1 cellular context compared by ENCODE assay signal in genomic region chr3:45387636-45388348, GRCh38.
TF ChIP-seq lines count a peak whose summit lies in the region.

No MANE protein-coding gene starts in this region.

TF ChIP-seq in K562, 482 proteins besides CTCF, POLR2A, EP300 and RAD21 (continued from another document and continues in another):
- TF ChIP-seq ZNF740 (CRISPR knock-in tag; IDR thresholded peaks at IDR 0.05) (0 out of 2 replicates have a peak, but pooled peaks have one; percentile 11), ZNF740 (tag; IDR thresholded peaks at IDR 0.05) (no peak), HIVEP1 (CRISPR knock-in tag; IDR thresholded peaks at IDR 0.05) (no peak), MBD2 (IDR thresholded peaks at IDR 0.05; ENCODE audit: borderline replicate concordance, low read depth) (no peak), ZNF586 (CRISPR knock-in tag; conservative IDR thresholded peaks at IDR 0.05) (no peak), ZNF75A (CRISPR knock-in tag; IDR thresholded peaks at IDR 0.05) (no peak), CREM (IDR thresholded peaks at IDR 0.05; ENCODE audit: low read depth) (no peak), ZNF764 (CRISPR knock-in tag; IDR thresholded peaks at IDR 0.05; ENCODE audit: low read depth) (no peak), ZNF592 (IDR thresholded peaks at IDR 0.05) (0 out of 2 replicates have a peak, but pooled peaks have one; percentile 38), ZNF143 (CRISPR knock-in tag; IDR thresholded peaks at IDR 0.05) (no peak), RHOXF2B (CRISPR knock-in tag; conservative IDR thresholded peaks at IDR 0.05) (0 out of 2 replicates have a peak, but pooled peaks have one; percentile 54), SIX5 (IDR thresholded peaks at IDR 0.05; ENCODE audit: borderline replicate concordance in 1 of 2, insufficient read depth in 1 of 2, low read depth in 1 of 2, low read length in 2 of 2) (no peak), PATZ1 (CRISPR knock-in tag; IDR thresholded peaks at IDR 0.05; ENCODE audit: borderline replicate concordance) (no peak), NELFE (IDR thresholded peaks at IDR 0.05; ENCODE audit: insufficient read depth, insufficient read length) (no peak), ZNF444 (CRISPR knock-in tag; IDR thresholded peaks at IDR 0.05) (no peak), IRF9 (tag; IDR thresholded peaks at IDR 0.05) (peak; percentile 91), LCOR (CRISPR knock-in tag; IDR thresholded peaks at IDR 0.05) (no peak), ZNF668 (CRISPR knock-in tag; IDR thresholded peaks at IDR 0.05) (no peak), RNF2 (IDR thresholded peaks at IDR 0.05) (no peak), USF1 (CRISPR knock-in tag; IDR thresholded peaks at IDR 0.05) (no peak), ETV5 (CRISPR knock-in tag; IDR thresholded peaks at IDR 0.05; ENCODE audit: low read depth) (no peak), FOXA1 (IDR thresholded peaks at IDR 0.05; ENCODE audit: borderline replicate concordance) (no peak), PPARD (CRISPR knock-in tag; IDR thresholded peaks at IDR 0.05) (no peak), NBN (IDR thresholded peaks at IDR 0.05; ENCODE audit: low read depth) (no peak), SAFB2 (IDR thresholded peaks at IDR 0.05; ENCODE audit: borderline replicate concordance, low read depth, low read length, severe bottlenecking) (no peak), ZNF121 (CRISPR knock-in tag; conservative IDR thresholded peaks at IDR 0.05) (no peak), TEAD1 (CRISPR knock-in tag; IDR thresholded peaks at IDR 0.05) (no peak), PML (IDR thresholded peaks at IDR 0.05; ENCODE audit: low read length) (no peak), ELF1 (tag; IDR thresholded peaks at IDR 0.05) (no peak), E2F4 (CRISPR knock-in tag; IDR thresholded peaks at IDR 0.05; ENCODE audit: low read depth) (no peak), SMARCA4 (IDR thresholded peaks at IDR 0.05) (no peak), SPI1 (IDR thresholded peaks at IDR 0.05; ENCODE audit: borderline replicate concordance, low read depth, low read length) (no peak), HOMEZ (CRISPR knock-in tag; IDR thresholded peaks at IDR 0.05) (no peak), ZNF518B (CRISPR knock-in tag; IDR thresholded peaks at IDR 0.05) (no peak), KLF1 (tag; IDR thresholded peaks at IDR 0.05) (no peak), XRCC4 (IDR thresholded peaks at IDR 0.05; ENCODE audit: extremely low read depth, insufficient read depth, insufficient read length) (no peak), SMARCA5 (IDR thresholded peaks at IDR 0.05) (no peak), TSC22D4 (tag; IDR thresholded peaks at IDR 0.05) (no peak), MAFF (IDR thresholded peaks at IDR 0.05; ENCODE audit: low read length) (peak; percentile 44; the same call in 1 of the 2 replicates), ZNF133 (CRISPR knock-in tag; IDR thresholded peaks at IDR 0.05) (no peak), JUN (IDR thresholded peaks at IDR 0.05; ENCODE audit: borderline replicate concordance, low read depth, low read length) (0 out of 2 replicates have a peak, but pooled peaks have one; percentile 19), JUN (CRISPR knock-in tag; IDR thresholded peaks at IDR 0.05; ENCODE audit: borderline replicate concordance) (no peak), HCFC1 (IDR thresholded peaks at IDR 0.05; ENCODE audit: low read depth, low read length) (no peak), EWSR1 (IDR thresholded peaks at IDR 0.05; ENCODE audit: borderline replicate concordance, low read depth, partially characterized antibody) (no peak), HDAC3 (IDR thresholded peaks at IDR 0.05; ENCODE audit: borderline replicate concordance, partially characterized antibody) (no peak), MAZ (CRISPR knock-in tag; conservative IDR thresholded peaks at IDR 0.05 in 1 of 2, IDR thresholded peaks at IDR 0.05 in 1 of 2) (no peak), ID3 (CRISPR knock-in tag; IDR thresholded peaks at IDR 0.05) (no peak), ID3 (tag; IDR thresholded peaks at IDR 0.05) (no peak), FOXA3 (CRISPR knock-in tag; conservative IDR thresholded peaks at IDR 0.05 in 1 of 2, IDR thresholded peaks at IDR 0.05 in 1 of 2) (no peak), FOXK2 (conservative IDR thresholded peaks at IDR 0.05 in 1 of 2, IDR thresholded peaks at IDR 0.05 in 1 of 2; ENCODE audit: low read depth in 2 of 2) (no peak), CEBPB (tag; IDR thresholded peaks at IDR 0.05) (peak; percentile 100), ZNF140 (CRISPR knock-in tag; IDR thresholded peaks at IDR 0.05) (no peak), ZNF134 (CRISPR knock-in tag; conservative IDR thresholded peaks at IDR 0.05) (no peak), ZFP91 (CRISPR knock-in tag; IDR thresholded peaks at IDR 0.05) (no peak), CEBPG (CRISPR knock-in tag; IDR thresholded peaks at IDR 0.05) (peak; percentile 94), CEBPG (tag; conservative IDR thresholded peaks at IDR 0.05 in 1 of 2, IDR thresholded peaks at IDR 0.05 in 1 of 2) (peak; percentile 98 to 99), ZNF696 (CRISPR knock-in tag; conservative IDR thresholded peaks at IDR 0.05) (no peak)
